ENCODE assay signal across 9 cellular contexts in the genomic region with DNA sequence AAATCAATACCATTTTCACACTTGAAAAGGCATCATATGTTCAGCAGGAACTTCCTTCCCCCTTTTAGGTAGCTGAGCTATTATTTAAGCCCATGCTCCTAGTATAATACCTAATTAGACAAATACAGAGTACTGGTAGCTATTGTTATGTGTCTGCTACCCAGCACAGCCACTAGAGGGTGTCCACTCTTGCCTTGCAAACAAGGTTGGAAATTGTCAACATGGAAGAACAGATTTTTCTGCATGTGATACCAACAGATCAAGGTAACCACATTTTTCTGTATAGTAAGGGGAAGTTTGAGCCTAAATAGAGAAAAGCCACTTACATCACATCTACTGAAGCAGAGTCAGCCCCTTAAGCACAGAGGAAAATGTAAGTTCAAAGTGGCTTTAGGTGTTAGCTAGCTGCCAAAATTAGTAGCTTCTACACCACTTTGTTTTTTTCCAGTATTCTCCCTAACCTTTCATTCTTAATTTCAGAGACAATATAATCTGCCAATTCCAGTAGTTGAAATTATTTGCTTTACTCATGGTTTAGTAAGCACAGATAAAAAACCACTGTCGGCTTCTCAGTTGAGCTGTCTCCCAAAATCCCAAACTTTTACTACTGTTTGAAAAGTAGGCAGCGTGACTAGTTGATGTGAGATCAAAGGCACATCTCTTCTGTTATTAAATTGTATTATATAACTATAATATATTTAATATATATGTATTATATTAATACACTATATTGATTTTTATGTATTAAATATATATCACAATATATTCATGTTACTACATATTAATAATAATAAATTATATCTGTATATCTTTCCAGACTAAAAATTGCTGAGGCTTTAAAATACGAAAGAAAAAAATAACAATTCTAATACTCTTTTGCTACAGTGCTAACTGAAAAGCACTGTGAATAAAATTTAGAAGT. TPM values are rescaled to one million over a fixed set of nuclear protein-coding genes. Genes with fewer than 3 reads are reported as not detected.
DNase-seq lines count a peak whose midpoint lies in the region; ATAC-seq and TF ChIP-seq lines count a peak whose summit lies in the region.
"Had no signal": no experiment of that assay in that cellular context is flagged by ENCODE, and none has a peak within 500 bp of the region (broad histone marks: within the 10 kb centered on the region; RNA-seq: fewer than 3 reads in every experiment).

No MANE protein-coding gene starts in this region.

- no peaks in the 10 kb centered on the region for H3K9me3 Mint-ChIP-seq in osteocyte (ENCODE audit: unreplicated experiment)
- H3K9me3 Mint-ChIP-seq: dendritic cell treated with granulocyte-macrophage colony-stimulating factor and Interleukin-4, amounts not matched to agents 40 ng/mL and 50 ng/mL, for 4 days had no signal

- H3K4me3 Mint-ChIP-seq in osteocyte (ENCODE audit: unreplicated experiment), result no peak overlapping the region
- H3K4me3 Mint-ChIP-seq: dendritic cell treated with granulocyte-macrophage colony-stimulating factor and Interleukin-4, amounts not matched to agents 40 ng/mL and 50 ng/mL, for 4 days had no signal

- H3K4me3 ChIP-seq in fibroblast of pulmonary artery (replicated peaks; ENCODE audit: low read depth, low read length), result no peak overlapping the region

- TF ChIP-seq CTCF in fibroblast of pulmonary artery (IDR thresholded peaks at IDR 0.05; ENCODE audit: low read length, missing control alignments) (no peak), osteocyte (IDR thresholded peaks at IDR 0.05) (peak; percentile 75)

- H3K36me3 Mint-ChIP-seq in osteocyte (ENCODE audit: unreplicated experiment), result peaks cover 51% of the 10 kb centered on the region

- peak; percentile 58 for DNase-seq in DMS153 (lab: John Stamatoyannopoulos, UW)
- peak; percentile 57 for DNase-seq in NCI-H69 (lab: John Stamatoyannopoulos, UW)
- peak; percentile 20 for DNase-seq in activated T-cell treated with anti-CD3 and anti-CD28 coated beads, Interleukin-2, amount 50 U/mL, for 1 hour
- peak; percentile 89 for DNase-seq in fibroblast of pulmonary artery (ENCODE audit: low read depth)
- no peak for DNase-seq in osteocyte (ENCODE audit: extremely low spot score, unreplicated experiment)
- no peak for DNase-seq in NCI-H128 (lab: John Stamatoyannopoulos, UW; ENCODE audit: unreplicated experiment)

- ATAC-seq in GM19324 (IDR thresholded peaks at IDR 0.05; ENCODE audit: low FRiP score, unreplicated experiment) (peak; percentile 88), HG03175 (IDR thresholded peaks at IDR 0.05; ENCODE audit: unreplicated experiment) (peak; percentile 94)

- peak overlapping the region; percentile 77 for H3K27ac Mint-ChIP-seq in osteocyte (ENCODE audit: unreplicated experiment)
- H3K27ac Mint-ChIP-seq: dendritic cell treated with granulocyte-macrophage colony-stimulating factor and Interleukin-4, amounts not matched to agents 40 ng/mL and 50 ng/mL, for 4 days had no signal

- H3K27me3 Mint-ChIP-seq in osteocyte (ENCODE audit: unreplicated experiment), result no peaks in the 10 kb centered on the region

- H3K4me1 Mint-ChIP-seq in osteocyte (ENCODE audit: unreplicated experiment), result peaks cover 41% of the 10 kb centered on the region

RNA-seq across cellular contexts. Expression of a gene that starts 38.2 kb away (rescaled TPM):
- 181 and 195 TPM in 2 replicates for total RNA-seq in osteocyte

Comparison
In these comparisons a context has a peak if more than half of its experiments do, and no peak if none do; other contexts are left out.
1. DNase-seq: peak in DMS153 (single experiment), NCI-H69 (single experiment), activated T-cell treated with anti-CD3 and anti-CD28 coated beads, Interleukin-2, amount 50 U/mL, for 1 hour (single experiment) and fibroblast of pulmonary artery (single experiment); none in osteocyte (single experiment) and NCI-H128 (single experiment).